ENCODE assay signal across 1 cellular context in the genomic region with DNA sequence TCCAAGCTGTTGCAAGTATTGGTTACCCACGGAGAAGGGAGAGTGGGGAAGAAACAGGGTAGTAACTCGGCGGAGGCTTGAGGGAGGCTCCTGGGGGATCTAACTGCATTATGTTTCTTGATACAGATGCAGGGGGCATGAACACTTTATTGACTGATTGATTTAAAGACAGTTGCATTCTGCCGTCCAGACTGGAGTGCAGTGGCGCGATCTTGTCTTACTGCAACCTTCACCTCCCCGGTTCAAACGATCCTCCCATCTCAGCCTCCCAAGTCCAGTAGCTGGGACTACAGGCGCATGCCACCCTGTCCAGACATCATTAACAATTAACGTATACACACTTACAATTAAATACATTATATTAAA.
TF ChIP-seq lines count a peak whose summit lies in the region.

No MANE protein-coding gene starts in this region.

TF ChIP-seq in IMR-90, 13 proteins besides CTCF, POLR2A, EP300 and RAD21:
- TF ChIP-seq NFE2L2 (IDR thresholded peaks at IDR 0.05; ENCODE audit: low read depth, low read length) (no peak), CEBPB (IDR thresholded peaks at IDR 0.05; ENCODE audit: low read depth, low read length) (no peak), SMC3 (IDR thresholded peaks at IDR 0.05; ENCODE audit: low read depth, low read length) (no peak), MAFK (IDR thresholded peaks at IDR 0.05; ENCODE audit: low read depth, low read length) (no peak), CHD1 (IDR thresholded peaks at IDR 0.05; ENCODE audit: low read depth, low read length) (no peak), MAZ (IDR thresholded peaks at IDR 0.05; ENCODE audit: borderline replicate concordance, low read depth, low read length) (no peak), FOS (IDR thresholded peaks at IDR 0.05; ENCODE audit: low read depth, low read length) (no peak), RFX5 (IDR thresholded peaks at IDR 0.05; ENCODE audit: low read depth, low read length) (no peak), MXI1 (IDR thresholded peaks at IDR 0.05; ENCODE audit: borderline replicate concordance, low read depth, low read length) (no peak), RCOR1 (IDR thresholded peaks at IDR 0.05; ENCODE audit: insufficient replicate concordance, low read length) (no peak), BHLHE40 (IDR thresholded peaks at IDR 0.05; ENCODE audit: low read depth, low read length) (no peak)
- TF ChIP-seq, protein P1, sequence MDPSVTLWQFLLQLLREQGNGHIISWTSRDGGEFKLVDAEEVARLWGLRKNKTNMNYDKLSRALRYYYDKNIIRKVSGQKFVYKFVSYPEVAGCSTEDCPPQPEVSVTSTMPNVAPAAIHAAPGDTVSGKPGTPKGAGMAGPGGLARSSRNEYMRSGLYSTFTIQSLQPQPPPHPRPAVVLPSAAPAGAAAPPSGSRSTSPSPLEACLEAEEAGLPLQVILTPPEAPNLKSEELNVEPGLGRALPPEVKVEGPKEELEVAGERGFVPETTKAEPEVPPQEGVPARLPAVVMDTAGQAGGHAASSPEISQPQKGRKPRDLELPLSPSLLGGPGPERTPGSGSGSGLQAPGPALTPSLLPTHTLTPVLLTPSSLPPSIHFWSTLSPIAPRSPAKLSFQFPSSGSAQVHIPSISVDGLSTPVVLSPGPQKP (IDR thresholded peaks at IDR 0.05; ENCODE audit: borderline replicate concordance, low read depth, low read length): no peak
- TF ChIP-seq, protein P2, sequence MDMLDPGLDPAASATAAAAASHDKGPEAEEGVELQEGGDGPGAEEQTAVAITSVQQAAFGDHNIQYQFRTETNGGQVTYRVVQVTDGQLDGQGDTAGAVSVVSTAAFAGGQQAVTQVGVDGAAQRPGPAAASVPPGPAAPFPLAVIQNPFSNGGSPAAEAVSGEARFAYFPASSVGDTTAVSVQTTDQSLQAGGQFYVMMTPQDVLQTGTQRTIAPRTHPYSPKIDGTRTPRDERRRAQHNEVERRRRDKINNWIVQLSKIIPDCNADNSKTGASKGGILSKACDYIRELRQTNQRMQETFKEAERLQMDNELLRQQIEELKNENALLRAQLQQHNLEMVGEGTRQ (IDR thresholded peaks at IDR 0.05; ENCODE audit: low read depth, low read length): no peak
